8 cellular contexts compared by ENCODE assay signal in genomic region chr1:234213576-234214128, GRCh38.
DNase-seq lines count a peak whose midpoint lies in the region; ATAC-seq and TF ChIP-seq lines count a peak whose summit lies in the region.

No MANE protein-coding gene starts in this region.

- ATAC-seq in HG02973 (IDR thresholded peaks at IDR 0.05; ENCODE audit: unreplicated experiment) (peak; percentile 2), lung (ENCODE audit: insufficient read depth, low FRiP score) (peak; percentile 36), HG02870 (IDR thresholded peaks at IDR 0.05; ENCODE audit: unreplicated experiment) (no peak)
- ATAC-seq in activated T-helper 17 cell treated with anti-CD3 and anti-CD28 coated beads, Interleukin-2, amount 50 U/mL, for 72 hours (replicated peaks), result no peak

- no peaks in the 10 kb centered on the region for H3K27me3 ChIP-seq in lung (ENCODE audit: control insufficient read depth, insufficient read depth)

- H3K4me3 ChIP-seq in AG09309 (ENCODE audit: control insufficient read depth, low read depth, low read length) (peak overlapping the region; percentile 24), lung (peak overlapping the region; percentile 3)

- H3K4me3 Mint-ChIP-seq in activated T-helper 17 cell treated with anti-CD3 and anti-CD28 coated beads, Interleukin-2, amount 50 U/mL, for 72 hours, result peak overlapping the region; percentile 31

- TF ChIP-seq CTCF in AG09309 (IDR thresholded peaks at IDR 0.05; ENCODE audit: control insufficient read depth, insufficient read depth, low read depth, low read length, missing control alignments) (no peak), lung (IDR thresholded peaks at IDR 0.05; ENCODE audit: control extremely low read depth, extremely low read depth) (no peak)

- H3K27me3 Mint-ChIP-seq in activated T-helper 17 cell treated with anti-CD3 and anti-CD28 coated beads, Interleukin-2, amount 50 U/mL, for 72 hours, result peaks cover 34% of the 10 kb centered on the region

- DNase-seq in AG09309 (ENCODE audit: low read depth) (no peak), lung (ENCODE audit: low spot score) (no peak), NCI-H2227 (lab: John Stamatoyannopoulos, UW; ENCODE audit: unreplicated experiment) (no peak), AG08396 (ENCODE audit: low spot score) (no peak), hepatic stellate cell (ENCODE audit: low spot score) (no peak)

- H3K4me1 ChIP-seq in lung (ENCODE audit: control insufficient read depth in 2 of 2, insufficient read depth in 2 of 2, low read length in 2 of 2), result peaks cover 0 to 6% of the 10 kb centered on the region in 2 donors

- H3K9me3 ChIP-seq in lung (ENCODE audit: control insufficient read depth in 2 of 2, insufficient read depth in 1 of 2, low read length in 1 of 2), result peaks cover 0 to 5% of the 10 kb centered on the region in 2 donors

- no peaks in the 10 kb centered on the region for H3K36me3 ChIP-seq in lung (ENCODE audit: control insufficient read depth in 2 of 2, insufficient read depth in 2 of 2, low read length in 2 of 2)

- H3K27ac ChIP-seq in lung (ENCODE audit: low read depth in 1 of 2, low read length in 1 of 2), result no peak overlapping the region

- H3K27ac Mint-ChIP-seq in activated T-helper 17 cell treated with anti-CD3 and anti-CD28 coated beads, Interleukin-2, amount 50 U/mL, for 72 hours, result no peak overlapping the region

- H3K9me3 Mint-ChIP-seq in activated T-helper 17 cell treated with anti-CD3 and anti-CD28 coated beads, Interleukin-2, amount 50 U/mL, for 72 hours, result no peaks in the 10 kb centered on the region

- WGBS in lung, 2 donors, result 19 to 22% methylated on average over 9 of the region's 9 CpGs

- H3K4me1 Mint-ChIP-seq in activated T-helper 17 cell treated with anti-CD3 and anti-CD28 coated beads, Interleukin-2, amount 50 U/mL, for 72 hours, result no peaks in the 10 kb centered on the region

- H3K36me3 Mint-ChIP-seq in activated T-helper 17 cell treated with anti-CD3 and anti-CD28 coated beads, Interleukin-2, amount 50 U/mL, for 72 hours (ENCODE audit: low read depth), result no peaks in the 10 kb centered on the region

Comparison
In these comparisons a context has a peak if more than half of its experiments do, and no peak if none do; other contexts are left out.
1. ATAC-seq: peak in HG02973 (single experiment) and lung (single experiment); none in activated T-helper 17 cell treated with anti-CD3 and anti-CD28 coated beads, Interleukin-2, amount 50 U/mL, for 72 hours (single experiment) and HG02870 (single experiment).